8 cellular contexts compared by ENCODE assay signal in genomic region chr12:101407054-101407437, GRCh38. TPM values are rescaled to one million over a fixed set of nuclear protein-coding genes. Genes with fewer than 3 reads are reported as not detected.
DNase-seq lines count a peak whose midpoint lies in the region; ATAC-seq and TF ChIP-seq lines count a peak whose summit lies in the region.

No MANE protein-coding gene starts in this region.

- peak overlapping the region; percentile 90 for H2AFZ ChIP-seq in SU-DHL-6 (ENCODE audit: low read depth, low read length, severe bottlenecking)

- H3K27me3 Mint-ChIP-seq in endothelial cell (ENCODE audit: unreplicated experiment) (peaks cover 2% of the 10 kb centered on the region), neural crest cell (ENCODE audit: low read depth) (peaks cover under 1% of the 10 kb centered on the region)

- H3K4me1 Mint-ChIP-seq in endothelial cell (ENCODE audit: unreplicated experiment) (peaks cover 13% of the 10 kb centered on the region), neural crest cell (peaks cover 19% of the 10 kb centered on the region)

- H3K36me3 Mint-ChIP-seq in endothelial cell (ENCODE audit: low read depth, unreplicated experiment), result peaks cover 4% of the 10 kb centered on the region
- no peaks in the 10 kb centered on the region for H3K36me3 Mint-ChIP-seq in neural crest cell (ENCODE audit: low read depth)

- TF ChIP-seq CTCF in SU-DHL-6 (IDR thresholded peaks at IDR 0.05; ENCODE audit: insufficient read depth, low read length, poor library complexity, severe bottlenecking) (no peak), endothelial cell (IDR thresholded peaks at IDR 0.05; ENCODE audit: unreplicated experiment) (no peak), neural crest cell (conservative IDR thresholded peaks at IDR 0.05) (no peak)

- no peaks in the 10 kb centered on the region for H4K20me1 ChIP-seq in SU-DHL-6 (ENCODE audit: low read depth, low read length)

- H3K27me3 ChIP-seq in SU-DHL-6 (ENCODE audit: low read length), result no peaks in the 10 kb centered on the region

- no peaks in the 10 kb centered on the region for H3K9me3 ChIP-seq in SU-DHL-6 (ENCODE audit: insufficient read depth, low read length)

- peak overlapping the region; percentile 84 for H3K9ac ChIP-seq in SU-DHL-6 (ENCODE audit: low read length)

- H3K4me3 Mint-ChIP-seq in endothelial cell (ENCODE audit: unreplicated experiment) (peak overlapping the region; percentile 98), neural crest cell (peak overlapping the region; percentile 94)

- ATAC-seq in HG03066 (IDR thresholded peaks at IDR 0.05; ENCODE audit: low read depth, unreplicated experiment), result peak; percentile 14

- no peaks in the 10 kb centered on the region for H3K9me3 Mint-ChIP-seq in endothelial cell (ENCODE audit: unreplicated experiment)
- H3K9me3 Mint-ChIP-seq in neural crest cell, result no peaks in the 10 kb centered on the region

- no peaks in the 10 kb centered on the region; the same call in 1 of the 2 replicates for H3F3A ChIP-seq in SU-DHL-6 (ENCODE audit: insufficient read depth)

- peaks cover 39% of the 10 kb centered on the region for H3K79me2 ChIP-seq in SU-DHL-6 (ENCODE audit: insufficient read depth, low read length)

- peak overlapping the region; percentile 99 for H3K4me3 ChIP-seq in SU-DHL-6 (ENCODE audit: insufficient read depth, low read length, poor library complexity, severe bottlenecking)

- H3K36me3 ChIP-seq in SU-DHL-6 (ENCODE audit: low read length), result no peaks in the 10 kb centered on the region

- 0 out of 2 replicates have a peak overlapping the region, but pooled peaks have one; percentile 22 for H3K27ac ChIP-seq in SU-DHL-6 (ENCODE audit: low read depth, low read length)

- peak overlapping the region; percentile 97 for H3K27ac Mint-ChIP-seq in endothelial cell (ENCODE audit: unreplicated experiment)
- H3K27ac Mint-ChIP-seq in neural crest cell (ENCODE audit: unreplicated experiment), result peak overlapping the region; percentile 100

- no peaks in the 10 kb centered on the region for H3K9me2 ChIP-seq in SU-DHL-6 (replicated peaks; ENCODE audit: insufficient read depth, low read length)

- DNase-seq in stimulated activated CD4-positive, alpha-beta T cell treated with anti-CD3 and anti-CD28 coated beads, Interleukin-4, amount 100 ng/mL, for 24 hours, result peak; percentile 30
- DNase-seq in stimulated activated CD4-positive, alpha-beta T cell treated with anti-CD3 and anti-CD28 coated beads, Interleukin-4, amount 100 ng/mL, for 1 hour, result no peak
- DNase-seq in endothelial cell (ENCODE audit: low spot score) (no peak), neural crest cell (ENCODE audit: low read depth, low spot score) (no peak), UCSD-AML1 (lab: John Stamatoyannopoulos, UW; ENCODE audit: unreplicated experiment) (no peak), KG1 (lab: John Stamatoyannopoulos, UW) (no peak)

- H3K4me2 ChIP-seq in SU-DHL-6 (ENCODE audit: low read depth, low read length, poor library complexity, severe bottlenecking), result peak overlapping the region; percentile 94

RNA-seq across cellular contexts. Expression of gene ARL1, which starts 0.5 kb away (rescaled TPM):
- total RNA-seq in endothelial cell (ENCODE audit: unreplicated experiment), result 59.2 TPM
- 53.3 and 53.5 TPM in 2 replicates for total RNA-seq in neural crest cell
